ENCODE assay signal across 17 cellular contexts in the genomic region with DNA sequence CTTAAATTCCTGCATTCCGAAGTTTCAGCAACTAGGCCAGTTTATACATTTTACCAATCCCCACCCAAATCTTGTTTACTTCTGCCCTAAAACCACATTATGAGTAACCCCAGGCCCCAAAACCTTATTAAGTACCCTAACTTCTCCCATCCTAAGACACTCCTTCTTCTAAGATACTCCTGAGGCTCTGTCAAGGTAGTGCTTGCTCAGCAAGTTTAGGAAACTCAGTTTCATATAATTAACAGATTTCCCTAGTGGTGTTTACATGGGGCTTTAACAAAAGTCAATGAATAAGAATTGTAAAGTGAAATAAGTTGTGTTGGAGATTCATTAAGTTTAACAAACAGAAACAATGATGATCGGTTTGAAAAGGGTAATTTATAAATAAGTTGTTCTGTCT.
"Had no signal": no experiment of that assay in that cellular context is flagged by ENCODE, and none has a peak within 500 bp of the region (broad histone marks: within the 10 kb centered on the region; RNA-seq: fewer than 3 reads in every experiment).

No MANE protein-coding gene starts in this region.

- ATAC-seq: activated naive CD8-positive, alpha-beta T cell treated with anti-CD3 and anti-CD28 coated beads, Interleukin-2, amount 50 U/mL, for 24 hours; heart left ventricle; left lung; psoas muscle; sciatic nerve; stimulated activated naive CD8-positive, alpha-beta T cell treated with anti-CD3 and anti-CD28 coated beads, Interleukin-15, amount 100 ng/mL, for 72 hours had no signal

- H3K27ac ChIP-seq: heart left ventricle, left lung had no signal

- H3K4me3 Mint-ChIP-seq: activated naive CD8-positive, alpha-beta T cell treated with anti-CD3 and anti-CD28 coated beads, Interleukin-2, amount 50 U/mL, for 24 hours; activated T-helper 1 cell treated with anti-CD3 and anti-CD28 coated beads, Interleukin-12 subunit alpha, Interleukin-12 subunit beta, Interleukin-2, Interleukin-4 antibody, amounts not matched to agents 30 ng/mL and 10 ng/mL and 1 ng/mL, durations not matched to agents 14 hours and 24 hours and 36 hours; stimulated activated naive CD8-positive, alpha-beta T cell treated with anti-CD3 and anti-CD28 coated beads, Interleukin-15, amount 100 ng/mL, for 72 hours had no signal

- H3K27ac Mint-ChIP-seq: activated naive CD8-positive, alpha-beta T cell treated with anti-CD3 and anti-CD28 coated beads, Interleukin-2, amount 50 U/mL, for 24 hours; activated T-helper 1 cell treated with anti-CD3 and anti-CD28 coated beads, Interleukin-12 subunit alpha, Interleukin-12 subunit beta, Interleukin-2, Interleukin-4 antibody, amounts not matched to agents 30 ng/mL and 10 ng/mL and 1 ng/mL, durations not matched to agents 14 hours and 24 hours and 36 hours; stimulated activated naive CD8-positive, alpha-beta T cell treated with anti-CD3 and anti-CD28 coated beads, Interleukin-15, amount 100 ng/mL, for 72 hours had no signal

- DNase-seq: activated CD4-positive, alpha-beta T cell treated with anti-CD3 and anti-CD28 coated beads for 1 hour; activated CD4-positive, alpha-beta T cell treated with anti-CD3 and anti-CD28 coated beads, Interleukin-2, amount 50 U/mL, for 48 hours; activated CD8-positive, alpha-beta memory T cell treated with anti-CD3 and anti-CD28 coated beads, Interleukin-2, amount 50 U/mL, for 4 hours; activated naive CD4-positive, alpha-beta T cell; activated naive CD8-positive, alpha-beta T cell treated with anti-CD3 and anti-CD28 coated beads, Interleukin-2, amount 50 U/mL, for 24 hours; esophagus squamous epithelium; foreskin fibroblast; heart left ventricle; left lung; mesenchymal stem cell; psoas muscle; stimulated activated CD4-positive, alpha-beta T cell treated with anti-CD3 and anti-CD28 coated beads, Interleukin-2, amount 100 ng/mL, for 48 hours; stimulated activated naive CD8-positive, alpha-beta T cell treated with anti-CD3 and anti-CD28 coated beads, Interleukin-15, amount 100 ng/mL, for 72 hours; T-helper 9 cell had no signal

- H3K4me3 ChIP-seq: ascending aorta, esophagus squamous epithelium, heart left ventricle, left lung, psoas muscle had no signal

- H3K9me3 ChIP-seq: ascending aorta, esophagus squamous epithelium, heart left ventricle, left lung, psoas muscle had no signal

- H3K27me3 Mint-ChIP-seq: activated naive CD8-positive, alpha-beta T cell treated with anti-CD3 and anti-CD28 coated beads, Interleukin-2, amount 50 U/mL, for 24 hours; stimulated activated naive CD8-positive, alpha-beta T cell treated with anti-CD3 and anti-CD28 coated beads, Interleukin-15, amount 100 ng/mL, for 72 hours had no signal

- H3K27me3 ChIP-seq: ascending aorta, esophagus squamous epithelium, heart left ventricle, left lung had no signal

- H3K9me3 Mint-ChIP-seq: activated naive CD8-positive, alpha-beta T cell treated with anti-CD3 and anti-CD28 coated beads, Interleukin-2, amount 50 U/mL, for 24 hours; activated T-helper 1 cell treated with anti-CD3 and anti-CD28 coated beads, Interleukin-12 subunit alpha, Interleukin-12 subunit beta, Interleukin-2, Interleukin-4 antibody, amounts not matched to agents 30 ng/mL and 10 ng/mL and 1 ng/mL, durations not matched to agents 14 hours and 24 hours and 36 hours; stimulated activated naive CD8-positive, alpha-beta T cell treated with anti-CD3 and anti-CD28 coated beads, Interleukin-15, amount 100 ng/mL, for 72 hours had no signal
